In the genomic region with DNA sequence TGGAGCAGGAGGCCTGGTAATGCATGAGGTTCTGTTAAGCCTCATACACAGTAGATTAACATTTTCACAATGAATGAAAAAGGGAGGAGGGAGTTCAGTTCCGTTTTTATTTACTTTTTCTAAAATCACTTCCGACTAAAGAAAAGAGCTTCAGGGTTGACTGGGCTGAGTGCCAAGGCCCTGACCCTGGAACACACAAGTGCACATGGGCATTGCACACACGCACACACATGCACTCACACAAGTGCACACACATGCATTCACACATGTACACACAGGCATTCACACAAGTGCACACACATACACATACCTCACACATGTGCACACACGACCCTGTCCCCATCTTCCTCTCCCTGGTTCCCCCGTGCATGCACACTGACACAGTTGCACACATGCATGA, we compare ENCODE assay signal across 1 cellular context.
TF ChIP-seq lines count a peak whose summit lies in the region.

No MANE protein-coding gene starts in this region.

TF ChIP-seq in WTC11, 78 proteins besides CTCF, POLR2A, EP300 and RAD21 (continued from another document):
- TF ChIP-seq, protein P1, sequence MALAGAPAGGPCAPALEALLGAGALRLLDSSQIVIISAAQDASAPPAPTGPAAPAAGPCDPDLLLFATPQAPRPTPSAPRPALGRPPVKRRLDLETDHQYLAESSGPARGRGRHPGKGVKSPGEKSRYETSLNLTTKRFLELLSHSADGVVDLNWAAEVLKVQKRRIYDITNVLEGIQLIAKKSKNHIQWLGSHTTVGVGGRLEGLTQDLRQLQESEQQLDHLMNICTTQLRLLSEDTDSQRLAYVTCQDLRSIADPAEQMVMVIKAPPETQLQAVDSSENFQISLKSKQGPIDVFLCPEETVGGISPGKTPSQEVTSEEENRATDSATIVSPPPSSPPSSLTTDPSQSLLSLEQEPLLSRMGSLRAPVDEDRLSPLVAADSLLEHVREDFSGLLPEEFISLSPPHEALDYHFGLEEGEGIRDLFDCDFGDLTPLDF (CRISPR knock-in tag; IDR thresholded peaks at IDR 0.05), result no peak
- no peak for TF ChIP-seq ZNF232 (CRISPR knock-in tag; IDR thresholded peaks at IDR 0.05)
- TF ChIP-seq MYBL2 (CRISPR knock-in tag; IDR thresholded peaks at IDR 0.05), result no peak
- no peak for TF ChIP-seq SP1 (CRISPR knock-in tag; conservative IDR thresholded peaks at IDR 0.05)
- TF ChIP-seq, protein P2, sequence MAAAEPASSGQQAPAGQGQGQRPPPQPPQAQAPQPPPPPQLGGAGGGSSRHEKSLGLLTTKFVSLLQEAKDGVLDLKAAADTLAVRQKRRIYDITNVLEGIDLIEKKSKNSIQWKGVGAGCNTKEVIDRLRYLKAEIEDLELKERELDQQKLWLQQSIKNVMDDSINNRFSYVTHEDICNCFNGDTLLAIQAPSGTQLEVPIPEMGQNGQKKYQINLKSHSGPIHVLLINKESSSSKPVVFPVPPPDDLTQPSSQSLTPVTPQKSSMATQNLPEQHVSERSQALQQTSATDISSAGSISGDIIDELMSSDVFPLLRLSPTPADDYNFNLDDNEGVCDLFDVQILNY (CRISPR knock-in tag; IDR thresholded peaks at IDR 0.05), result no peak
TF ChIP-seq in WTC11: peak in this region for 0.
